1 cellular context compared by ENCODE assay signal in genomic region chr7:30284298-30285066, GRCh38.
TF ChIP-seq lines count a peak whose summit lies in the region.

TSS of gene ZNRF2 (plus strand) at chr7:30284597. CDS start at chr7:30285358, 761 bp downstream.

TF ChIP-seq in HepG2, 621 proteins besides CTCF, POLR2A, EP300 and RAD21 (continued from another document and continues in another):
- TF ChIP-seq ATF7 (IDR thresholded peaks at IDR 0.05) (no peak), ATF7 (CRISPR knock-in tag; IDR thresholded peaks at IDR 0.05) (no peak), SNRNP70 (IDR thresholded peaks at IDR 0.05; ENCODE audit: low read depth, low read length) (no peak), CREBL2 (CRISPR knock-in tag; IDR thresholded peaks at IDR 0.05; ENCODE audit: borderline replicate concordance) (0 out of 2 replicates have a peak, but pooled peaks have one; percentile 73), RNF219 (CRISPR knock-in tag; IDR thresholded peaks at IDR 0.05) (no peak), NFE2 (CRISPR knock-in tag; IDR thresholded peaks at IDR 0.05) (no peak), TBL1XR1 (IDR thresholded peaks at IDR 0.05; ENCODE audit: borderline replicate concordance, low read length, partially characterized antibody) (no peak), ZNF232 (CRISPR knock-in tag; IDR thresholded peaks at IDR 0.05; ENCODE audit: borderline replicate concordance) (peak; percentile 90), ZNF629 (CRISPR knock-in tag; conservative IDR thresholded peaks at IDR 0.05) (0 out of 2 replicates have a peak, but pooled peaks have one; percentile 17), HOMEZ (CRISPR knock-in tag; IDR thresholded peaks at IDR 0.05; ENCODE audit: low read depth) (peak; percentile 82), ZNF761 (CRISPR knock-in tag; conservative IDR thresholded peaks at IDR 0.05) (no peak; the same call in 1 of the 2 replicates), ATM (IDR thresholded peaks at IDR 0.05; ENCODE audit: borderline replicate concordance) (no peak), ZNF33A (CRISPR knock-in tag; IDR thresholded peaks at IDR 0.05; ENCODE audit: borderline replicate concordance) (no peak), KAT8 (CRISPR knock-in tag; IDR thresholded peaks at IDR 0.05) (peak; percentile 40; the same call in 1 of the 2 replicates), ZNF558 (CRISPR knock-in tag; IDR thresholded peaks at IDR 0.05; ENCODE audit: borderline replicate concordance) (no peak; the same call in 1 of the 2 replicates), EED (CRISPR knock-in tag; IDR thresholded peaks at IDR 0.05) (no peak), RXRB (CRISPR knock-in tag; IDR thresholded peaks at IDR 0.05; ENCODE audit: borderline replicate concordance) (peak; percentile 44), MTF2 (CRISPR knock-in tag; IDR thresholded peaks at IDR 0.05; ENCODE audit: borderline replicate concordance) (no peak), MYC (CRISPR knock-in tag; IDR thresholded peaks at IDR 0.05; ENCODE audit: borderline replicate concordance) (peak; percentile 87), ZNF598 (CRISPR knock-in tag; IDR thresholded peaks at IDR 0.05; ENCODE audit: borderline replicate concordance) (no peak), BRD4 (CRISPR knock-in tag; IDR thresholded peaks at IDR 0.05) (no peak), SMAD9 (CRISPR knock-in tag; IDR thresholded peaks at IDR 0.05) (no peak), EHMT2 (IDR thresholded peaks at IDR 0.05; ENCODE audit: borderline replicate concordance, low read depth, low read length) (no peak), ZNF737 (CRISPR knock-in tag; IDR thresholded peaks at IDR 0.05; ENCODE audit: borderline replicate concordance) (no peak), ZNF30 (CRISPR knock-in tag; IDR thresholded peaks at IDR 0.05) (no peak), RARA (CRISPR knock-in tag; IDR thresholded peaks at IDR 0.05) (0 out of 2 replicates have a peak, but pooled peaks have one; percentile 49), NPAS2 (CRISPR knock-in tag; IDR thresholded peaks at IDR 0.05; ENCODE audit: borderline replicate concordance) (no peak), THAP9 (CRISPR knock-in tag; IDR thresholded peaks at IDR 0.05; ENCODE audit: borderline replicate concordance) (peak; percentile 71; the same call in 1 of the 2 replicates), TAF1 (CRISPR knock-in tag; IDR thresholded peaks at IDR 0.05) (peak; percentile 74), TEAD3 (CRISPR knock-in tag; optimal IDR thresholded peaks at IDR 0.05; ENCODE audit: borderline replicate concordance) (peak; percentile 26)
- TF ChIP-seq, protein P1, sequence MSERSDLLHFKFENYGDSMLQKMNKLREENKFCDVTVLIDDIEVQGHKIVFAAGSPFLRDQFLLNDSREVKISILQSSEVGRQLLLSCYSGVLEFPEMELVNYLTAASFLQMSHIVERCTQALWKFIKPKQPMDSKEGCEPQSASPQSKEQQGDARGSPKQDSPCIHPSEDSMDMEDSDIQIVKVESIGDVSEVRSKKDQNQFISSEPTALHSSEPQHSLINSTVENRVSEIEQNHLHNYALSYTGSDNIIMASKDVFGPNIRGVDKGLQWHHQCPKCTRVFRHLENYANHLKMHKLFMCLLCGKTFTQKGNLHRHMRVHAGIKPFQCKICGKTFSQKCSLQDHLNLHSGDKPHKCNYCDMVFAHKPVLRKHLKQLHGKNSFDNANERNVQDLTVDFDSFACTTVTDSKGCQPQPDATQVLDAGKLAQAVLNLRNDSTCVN (CRISPR knock-in tag; IDR thresholded peaks at IDR 0.05; ENCODE audit: borderline replicate concordance), result peak; percentile 29; the same call in 1 of the 2 replicates
- TF ChIP-seq, protein P2, sequence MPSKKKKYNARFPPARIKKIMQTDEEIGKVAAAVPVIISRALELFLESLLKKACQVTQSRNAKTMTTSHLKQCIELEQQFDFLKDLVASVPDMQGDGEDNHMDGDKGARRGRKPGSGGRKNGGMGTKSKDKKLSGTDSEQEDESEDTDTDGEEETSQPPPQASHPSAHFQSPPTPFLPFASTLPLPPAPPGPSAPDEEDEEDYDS (CRISPR knock-in tag; IDR thresholded peaks at IDR 0.05), result peak; percentile 66
- TF ChIP-seq, protein P3, sequence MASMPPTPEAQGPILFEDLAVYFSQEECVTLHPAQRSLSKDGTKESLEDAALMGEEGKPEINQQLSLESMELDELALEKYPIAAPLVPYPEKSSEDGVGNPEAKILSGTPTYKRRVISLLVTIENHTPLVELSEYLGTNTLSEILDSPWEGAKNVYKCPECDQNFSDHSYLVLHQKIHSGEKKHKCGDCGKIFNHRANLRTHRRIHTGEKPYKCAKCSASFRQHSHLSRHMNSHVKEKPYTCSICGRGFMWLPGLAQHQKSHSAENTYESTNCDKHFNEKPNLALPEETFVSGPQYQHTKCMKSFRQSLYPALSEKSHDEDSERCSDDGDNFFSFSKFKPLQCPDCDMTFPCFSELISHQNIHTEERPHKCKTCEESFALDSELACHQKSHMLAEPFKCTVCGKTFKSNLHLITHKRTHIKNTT (CRISPR knock-in tag; IDR thresholded peaks at IDR 0.05), result no peak
- TF ChIP-seq, protein P4, sequence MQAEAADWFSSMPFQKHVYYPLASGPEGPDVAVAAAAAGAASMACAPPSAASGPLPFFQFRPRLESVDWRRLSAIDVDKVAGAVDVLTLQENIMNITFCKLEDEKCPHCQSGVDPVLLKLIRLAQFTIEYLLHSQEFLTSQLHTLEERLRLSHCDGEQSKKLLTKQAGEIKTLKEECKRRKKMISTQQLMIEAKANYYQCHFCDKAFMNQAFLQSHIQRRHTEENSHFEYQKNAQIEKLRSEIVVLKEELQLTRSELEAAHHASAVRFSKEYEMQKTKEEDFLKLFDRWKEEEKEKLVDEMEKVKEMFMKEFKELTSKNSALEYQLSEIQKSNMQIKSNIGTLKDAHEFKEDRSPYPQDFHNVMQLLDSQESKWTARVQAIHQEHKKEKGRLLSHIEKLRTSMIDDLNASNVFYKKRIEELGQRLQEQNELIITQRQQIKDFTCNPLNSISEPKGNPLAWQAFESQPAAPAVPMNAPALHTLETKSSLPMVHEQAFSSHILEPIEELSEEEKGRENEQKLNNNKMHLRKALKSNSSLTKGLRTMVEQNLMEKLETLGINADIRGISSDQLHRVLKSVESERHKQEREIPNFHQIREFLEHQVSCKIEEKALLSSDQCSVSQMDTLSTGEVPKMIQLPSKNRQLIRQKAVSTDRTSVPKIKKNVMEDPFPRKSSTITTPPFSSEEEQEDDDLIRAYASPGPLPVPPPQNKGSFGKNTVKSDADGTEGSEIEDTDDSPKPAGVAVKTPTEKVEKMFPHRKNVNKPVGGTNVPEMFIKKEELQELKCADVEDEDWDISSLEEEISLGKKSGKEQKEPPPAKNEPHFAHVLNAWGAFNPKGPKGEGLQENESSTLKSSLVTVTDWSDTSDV (CRISPR knock-in tag; IDR thresholded peaks at IDR 0.05), result no peak
- TF ChIP-seq, protein P5, sequence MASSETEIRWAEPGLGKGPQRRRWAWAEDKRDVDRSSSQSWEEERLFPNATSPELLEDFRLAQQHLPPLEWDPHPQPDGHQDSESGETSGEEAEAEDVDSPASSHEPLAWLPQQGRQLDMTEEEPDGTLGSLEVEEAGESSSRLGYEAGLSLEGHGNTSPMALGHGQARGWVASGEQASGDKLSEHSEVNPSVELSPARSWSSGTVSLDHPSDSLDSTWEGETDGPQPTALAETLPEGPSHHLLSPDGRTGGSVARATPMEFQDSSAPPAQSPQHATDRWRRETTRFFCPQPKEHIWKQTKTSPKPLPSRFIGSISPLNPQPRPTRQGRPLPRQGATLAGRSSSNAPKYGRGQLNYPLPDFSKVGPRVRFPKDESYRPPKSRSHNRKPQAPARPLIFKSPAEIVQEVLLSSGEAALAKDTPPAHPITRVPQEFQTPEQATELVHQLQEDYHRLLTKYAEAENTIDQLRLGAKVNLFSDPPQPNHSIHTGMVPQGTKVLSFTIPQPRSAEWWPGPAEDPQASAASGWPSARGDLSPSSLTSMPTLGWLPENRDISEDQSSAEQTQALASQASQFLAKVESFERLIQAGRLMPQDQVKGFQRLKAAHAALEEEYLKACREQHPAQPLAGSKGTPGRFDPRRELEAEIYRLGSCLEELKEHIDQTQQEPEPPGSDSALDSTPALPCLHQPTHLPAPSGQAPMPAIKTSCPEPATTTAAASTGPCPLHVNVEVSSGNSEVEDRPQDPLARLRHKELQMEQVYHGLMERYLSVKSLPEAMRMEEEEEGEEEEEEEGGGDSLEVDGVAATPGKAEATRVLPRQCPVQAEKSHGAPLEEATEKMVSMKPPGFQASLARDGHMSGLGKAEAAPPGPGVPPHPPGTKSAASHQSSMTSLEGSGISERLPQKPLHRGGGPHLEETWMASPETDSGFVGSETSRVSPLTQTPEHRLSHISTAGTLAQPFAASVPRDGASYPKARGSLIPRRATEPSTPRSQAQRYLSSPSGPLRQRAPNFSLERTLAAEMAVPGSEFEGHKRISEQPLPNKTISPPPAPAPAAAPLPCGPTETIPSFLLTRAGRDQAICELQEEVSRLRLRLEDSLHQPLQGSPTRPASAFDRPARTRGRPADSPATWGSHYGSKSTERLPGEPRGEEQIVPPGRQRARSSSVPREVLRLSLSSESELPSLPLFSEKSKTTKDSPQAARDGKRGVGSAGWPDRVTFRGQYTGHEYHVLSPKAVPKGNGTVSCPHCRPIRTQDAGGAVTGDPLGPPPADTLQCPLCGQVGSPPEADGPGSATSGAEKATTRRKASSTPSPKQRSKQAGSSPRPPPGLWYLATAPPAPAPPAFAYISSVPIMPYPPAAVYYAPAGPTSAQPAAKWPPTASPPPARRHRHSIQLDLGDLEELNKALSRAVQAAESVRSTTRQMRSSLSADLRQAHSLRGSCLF (CRISPR knock-in tag; IDR thresholded peaks at IDR 0.05; ENCODE audit: borderline replicate concordance), result no peak
